ENCODE assay signal across 24 cellular contexts in the genomic region with DNA sequence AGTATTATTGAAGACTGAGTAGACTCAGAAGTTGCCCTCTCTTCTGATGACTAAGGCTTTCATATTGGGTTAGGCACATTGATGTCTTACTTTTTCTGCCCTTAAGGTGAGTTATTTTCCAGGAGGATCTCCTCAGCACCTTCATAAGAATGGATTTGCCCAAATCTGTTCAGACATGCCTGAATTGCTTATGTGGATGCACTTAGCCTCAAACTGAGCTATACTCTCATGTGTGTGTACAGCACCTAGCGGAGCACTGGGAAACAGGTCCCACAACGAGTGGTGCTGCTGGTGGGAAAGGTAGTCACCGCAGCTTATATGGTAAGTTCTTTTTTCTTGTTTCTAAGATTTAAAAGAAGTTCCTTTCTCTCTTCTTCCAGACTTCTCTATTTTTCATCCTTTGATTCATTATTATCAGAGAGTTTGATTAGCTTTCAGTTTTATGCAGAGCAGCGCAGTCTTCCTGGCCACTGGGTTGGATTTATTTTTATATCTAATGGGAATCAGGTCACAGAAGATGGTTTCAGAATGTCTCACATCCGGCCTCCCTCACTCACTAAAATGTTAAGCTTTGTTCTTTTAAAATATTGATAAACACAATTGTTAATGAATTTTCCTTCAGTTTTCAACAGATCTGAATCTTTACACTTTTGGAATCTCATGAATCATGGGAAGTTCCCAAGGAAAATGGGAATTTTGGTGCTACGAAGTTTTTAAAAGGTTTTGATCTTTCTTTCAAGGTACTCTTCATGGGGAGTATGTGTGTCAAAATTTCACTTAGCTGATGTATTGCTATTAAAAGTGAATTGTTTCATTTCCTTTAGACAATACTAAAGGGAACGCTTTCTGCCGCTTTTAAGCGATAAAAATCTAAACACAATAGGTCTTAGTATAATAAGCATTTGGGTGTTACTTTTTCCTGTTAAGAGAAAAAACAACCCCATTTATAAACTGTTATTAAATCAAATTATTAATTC. TPM values are rescaled to one million over a fixed set of nuclear protein-coding genes. Genes with fewer than 3 reads are reported as not detected.
A peak's percentile ranks its signal among the peaks of the same experiment; 100 is the strongest.
DNase-seq lines count a peak whose midpoint lies in the region; FAIRE-seq and TF ChIP-seq lines count a peak whose summit lies in the region.
"Had no signal": no experiment of that assay in that cellular context is flagged by ENCODE, and none has a peak within 500 bp of the region (broad histone marks: within the 10 kb centered on the region; RNA-seq: fewer than 3 reads in every experiment).

No MANE protein-coding gene starts in this region.

- DNase-seq in AG10803 (ENCODE audit: low read depth) (peak; percentile 9), HFFc6 (no peak), astrocyte (ENCODE audit: low read depth) (no peak), glomerular endothelial cell (ENCODE audit: extremely low read depth, low read depth, low spot score) (peak; percentile 44), kidney glomerular epithelial cell (lab: John Stamatoyannopoulos, UW) (no peak), DMS153 (lab: John Stamatoyannopoulos, UW) (no peak), kidney tubule cell (ENCODE audit: low spot score) (no peak)
- DNase-seq: activated CD4-positive, alpha-beta T cell treated with anti-CD3 and anti-CD28 coated beads, Interleukin-2, amount 50 U/mL, for 1 hour; activated CD8-positive, alpha-beta memory T cell treated with anti-CD3 and anti-CD28 coated beads, Interleukin-2, amount 50 U/mL, for 48 hours; activated effector memory CD4-positive, alpha-beta T cell treated with Interleukin-2 at 50 U/mL for 16 hours; CD8-positive, alpha-beta T cell; cortex of kidney; DMS53; left colon; midbrain; NCI-H146; NCI-H69; SHP77 treated with DMSO at 0.1 percent for 48 hours; stimulated activated naive B cell treated with anti-CD40 and anti-IgM and Interleukin-4, amounts not matched to agents 10 μg/mL and 1 μg/mL and 100 μg/mL, for 72 hours had no signal

- H3K36me3 ChIP-seq in astrocyte (ENCODE audit: insufficient read depth, low read length): no peaks in the 10 kb centered on the region
- H3K36me3 ChIP-seq: HAP-1 had no signal

- H3K4me1 Mint-ChIP-seq in HFFc6 (ENCODE audit: low read depth) (peaks cover 16% of the 10 kb centered on the region), astrocyte (ENCODE audit: low read depth, unreplicated experiment) (peaks cover 2% of the 10 kb centered on the region)

- H3K4me2 ChIP-seq in astrocyte (ENCODE audit: low read length): peak overlapping the region; percentile 13

- H3K4me1 ChIP-seq in astrocyte (ENCODE audit: insufficient read depth, low read length): no peaks in the 10 kb centered on the region

- no peaks in the 10 kb centered on the region for H3K9me3 ChIP-seq in astrocyte (ENCODE audit: insufficient read depth, low read depth, low read length)

- FAIRE-seq in astrocyte (lab: Jason Lieb, UNC): no peak
- FAIRE-seq: frontal cortex had no signal

- peaks cover 1% of the 10 kb centered on the region; the same call in 1 of the 2 replicates for H3K27me3 Mint-ChIP-seq in HFFc6 (ENCODE audit: insufficient read depth)
- H3K27me3 Mint-ChIP-seq in astrocyte (ENCODE audit: low read depth, unreplicated experiment): no peaks in the 10 kb centered on the region

- H3K9me3 Mint-ChIP-seq in HFFc6 (no peaks in the 10 kb centered on the region), astrocyte (ENCODE audit: unreplicated experiment) (peaks cover 5% of the 10 kb centered on the region)
- H3K9me3 Mint-ChIP-seq: CD8-positive, alpha-beta T cell; natural killer cell treated with Interleukin-12 subunit alpha and Interleukin-12 subunit beta and Interleukin-15 and Interleukin-18, amount 100 ng/mL, for 72 hours; T-helper 1 cell treated with Interleukin-12 subunit alpha and Interleukin-12 subunit beta and Interleukin-4 antibody, amounts not matched to agents 30 μg/mL and 1 μg/mL, for 36 hours had no signal

- H3K36me3 Mint-ChIP-seq in HFFc6 (ENCODE audit: low read depth) (no peaks in the 10 kb centered on the region), astrocyte (ENCODE audit: low read depth, unreplicated experiment) (no peaks in the 10 kb centered on the region)
- H3K36me3 Mint-ChIP-seq: CD8-positive, alpha-beta T cell; stimulated activated naive B cell treated with anti-CD40 and anti-IgM and Interleukin-4, amounts not matched to agents 10 μg/mL and 1 μg/mL and 100 μg/mL, for 72 hours had no signal

- H3K4me3 Mint-ChIP-seq in HFFc6 (peak overlapping the region; percentile 27), astrocyte (ENCODE audit: unreplicated experiment) (no peak overlapping the region)
- H3K4me3 Mint-ChIP-seq: CD8-positive, alpha-beta T cell; natural killer cell treated with Interleukin-12 subunit alpha and Interleukin-12 subunit beta and Interleukin-15 and Interleukin-18, amount 100 ng/mL, for 72 hours; stimulated activated naive B cell treated with anti-CD40 and anti-IgM and Interleukin-4, amounts not matched to agents 10 μg/mL and 1 μg/mL and 100 μg/mL, for 72 hours; T-helper 1 cell treated with Interleukin-12 subunit alpha and Interleukin-12 subunit beta and Interleukin-4 antibody, amounts not matched to agents 30 μg/mL and 1 μg/mL, for 36 hours had no signal

- H3K9ac ChIP-seq in astrocyte (ENCODE audit: low read length): no peak overlapping the region

- H3K27me3 ChIP-seq in astrocyte (ENCODE audit: insufficient read depth, low read length): no peaks in the 10 kb centered on the region

- H3K27ac Mint-ChIP-seq in HFFc6 (no peak overlapping the region; the same call in 1 of the 2 replicates), astrocyte (ENCODE audit: unreplicated experiment) (no peak overlapping the region)
- H3K27ac Mint-ChIP-seq: CD8-positive, alpha-beta T cell; stimulated activated naive B cell treated with anti-CD40 and anti-IgM and Interleukin-4, amounts not matched to agents 10 μg/mL and 1 μg/mL and 100 μg/mL, for 72 hours; T-helper 1 cell treated with Interleukin-12 subunit alpha and Interleukin-12 subunit beta and Interleukin-4 antibody, amounts not matched to agents 30 μg/mL and 1 μg/mL, for 36 hours had no signal

- TF ChIP-seq CTCF in AG10803 (conservative IDR thresholded peaks at IDR 0.05; ENCODE audit: low read length) (no peak), HFFc6 (IDR thresholded peaks at IDR 0.05) (no peak), astrocyte (IDR thresholded peaks at IDR 0.05; ENCODE audit: insufficient read depth, low read depth, low read length) (no peak)

- H3K79me2 ChIP-seq in astrocyte (ENCODE audit: insufficient read depth, low read length): no peaks in the 10 kb centered on the region

- H4K20me1 ChIP-seq in astrocyte (ENCODE audit: insufficient read depth, low read length): no peaks in the 10 kb centered on the region

- H2AFZ ChIP-seq in astrocyte (ENCODE audit: low read depth, low read length): no peak overlapping the region

- H3K4me3 ChIP-seq in AG10803 (ENCODE audit: low read length): no peak overlapping the region
- no peak overlapping the region for H3K4me3 ChIP-seq in astrocyte (ENCODE audit: insufficient read depth, low read depth, low read length)
- H3K4me3 ChIP-seq: HAP-1 had no signal

- H3K27ac ChIP-seq in astrocyte (ENCODE audit: low read depth, low read length): no peak overlapping the region
- H3K27ac ChIP-seq: VCaP had no signal

RNA-seq across cellular contexts. Expression of a gene that starts 58.5 kb away (rescaled TPM):
- total RNA-seq in HFFc6 (2021; fragmentation: NEBNext Ultra II Directional; extraction: Animal tissue kit (Norgen Biotek cat#: 25700)): 10 to 100 TPM; 17.8 to 27.1 (median 23.3) TPM
- 36.2 and 41.9 TPM in 2 replicates for total RNA-seq in astrocyte
- total RNA-seq in glomerular endothelial cell: 19.2 and 20.0 TPM in 2 replicates

RNA-seq across cellular contexts. Expression of a gene that starts 59.7 kb away (rescaled TPM):
- 10 to 100 TPM; 27.7 to 36.8 (median 34.8) TPM for total RNA-seq in HFFc6 (2021; fragmentation: NEBNext Ultra II Directional; extraction: Animal tissue kit (Norgen Biotek cat#: 25700))
- total RNA-seq in astrocyte (56.6 and 60.0 TPM in 2 replicates), glomerular endothelial cell (34.3 and 36.1 TPM in 2 replicates)

Comparison
In these comparisons a context has a peak if more than half of its experiments do, and no peak if none do; other contexts are left out.
1. DNase-seq: peak in AG10803 (single experiment) and glomerular endothelial cell (single experiment); none in HFFc6 (single experiment), astrocyte (single experiment), kidney glomerular epithelial cell (single experiment), DMS153 (single experiment) and kidney tubule cell (single experiment).